Comparison of ENCODE assay signal across 1 cellular context in the genomic region with DNA sequence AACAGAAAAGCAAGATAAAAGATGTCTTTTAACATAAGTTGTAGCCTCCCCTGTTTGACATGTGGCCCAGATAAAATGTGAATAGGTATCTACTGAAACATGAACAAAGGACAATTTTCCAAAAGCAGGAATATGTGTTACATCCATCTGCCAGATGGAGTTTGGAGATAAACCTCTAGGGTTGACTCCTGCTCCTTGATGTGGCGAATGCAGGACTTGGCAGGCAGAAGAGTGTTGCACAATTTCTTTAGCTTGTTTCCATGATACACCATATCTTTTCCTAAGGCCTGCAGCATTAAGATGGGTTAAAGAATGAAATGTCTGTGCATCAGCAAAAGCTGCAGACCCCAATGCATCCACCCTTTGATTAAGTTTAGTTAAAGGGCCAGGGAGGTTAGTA.
A peak's percentile ranks its signal among the peaks of the same experiment; 100 is the strongest.
TF ChIP-seq lines count a peak whose summit lies in the region.
"Not testable (repeated sequence)": the region's sequence is repeated elsewhere in the genome, so short reads cannot be mapped to it uniquely, and the experiment has no call there.

No MANE protein-coding gene starts in this region.

TF ChIP-seq in K562, 482 proteins besides CTCF, POLR2A, EP300 and RAD21:
- TF ChIP-seq ARID1B (IDR thresholded peaks at IDR 0.05) (peak; percentile 70), STAT5A (IDR thresholded peaks at IDR 0.05; ENCODE audit: borderline replicate concordance, low read length) (peak; percentile 33; the same call in 1 of the 2 replicates), TRIM24 (IDR thresholded peaks at IDR 0.05) (peak; percentile 23 to 67; a peak in 2 of 4 replicates), TCF7 (IDR thresholded peaks at IDR 0.05; ENCODE audit: borderline replicate concordance) (peak; percentile 90; the same call in 1 of the 2 replicates), LEF1 (IDR thresholded peaks at IDR 0.05) (peak; percentile 68; the same call in 1 of the 2 replicates), NCOR1 (IDR thresholded peaks at IDR 0.05) (peak; percentile 48), PML (IDR thresholded peaks at IDR 0.05; ENCODE audit: low read length) (peak; percentile 38; the same call in 1 of the 2 replicates), CBFA2T3 (IDR thresholded peaks at IDR 0.05) (peak; percentile 68), CTBP1 (IDR thresholded peaks at IDR 0.05; ENCODE audit: borderline replicate concordance) (peak; percentile 45; the same call in 1 of the 2 replicates), TAL1 (IDR thresholded peaks at IDR 0.05) (peak; percentile 66), ZNF766 (CRISPR knock-in tag; conservative IDR thresholded peaks at IDR 0.05) (peak; percentile 75), CBFA2T2 (conservative IDR thresholded peaks at IDR 0.05) (peak; percentile 59), TEAD4 (IDR thresholded peaks at IDR 0.05; ENCODE audit: low read length) (peak; percentile 75), CEBPB (tag; IDR thresholded peaks at IDR 0.05) (peak; percentile 96), SOX6 (IDR thresholded peaks at IDR 0.05) (peak; percentile 80), MTA2 (IDR thresholded peaks at IDR 0.05; ENCODE audit: low read depth) (peak; percentile 11; the same call in 1 of the 2 replicates), CEBPG (CRISPR knock-in tag; IDR thresholded peaks at IDR 0.05) (peak; percentile 68), CEBPG (tag; conservative IDR thresholded peaks at IDR 0.05 in 1 of 2, IDR thresholded peaks at IDR 0.05 in 1 of 2) (peak; percentile 79 to 85), SMARCA4 (IDR thresholded peaks at IDR 0.05) (peak; percentile 33; the same call in 1 of the 2 replicates), TCF3 (CRISPR knock-in tag; IDR thresholded peaks at IDR 0.05) (peak; percentile 69)
- TF ChIP-seq TEAD4 (CRISPR knock-in tag; IDR thresholded peaks at IDR 0.05; ENCODE audit: borderline replicate concordance): not testable (repeated sequence)
- TF ChIP-seq, protein P1, sequence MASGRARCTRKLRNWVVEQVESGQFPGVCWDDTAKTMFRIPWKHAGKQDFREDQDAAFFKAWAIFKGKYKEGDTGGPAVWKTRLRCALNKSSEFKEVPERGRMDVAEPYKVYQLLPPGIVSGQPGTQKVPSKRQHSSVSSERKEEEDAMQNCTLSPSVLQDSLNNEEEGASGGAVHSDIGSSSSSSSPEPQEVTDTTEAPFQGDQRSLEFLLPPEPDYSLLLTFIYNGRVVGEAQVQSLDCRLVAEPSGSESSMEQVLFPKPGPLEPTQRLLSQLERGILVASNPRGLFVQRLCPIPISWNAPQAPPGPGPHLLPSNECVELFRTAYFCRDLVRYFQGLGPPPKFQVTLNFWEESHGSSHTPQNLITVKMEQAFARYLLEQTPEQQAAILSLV (tag; IDR thresholded peaks at IDR 0.05): 0 out of 2 replicates have a peak, but pooled peaks have one; percentile 9
